Comparison of ENCODE assay signal across 8 cellular contexts in the genomic region with DNA sequence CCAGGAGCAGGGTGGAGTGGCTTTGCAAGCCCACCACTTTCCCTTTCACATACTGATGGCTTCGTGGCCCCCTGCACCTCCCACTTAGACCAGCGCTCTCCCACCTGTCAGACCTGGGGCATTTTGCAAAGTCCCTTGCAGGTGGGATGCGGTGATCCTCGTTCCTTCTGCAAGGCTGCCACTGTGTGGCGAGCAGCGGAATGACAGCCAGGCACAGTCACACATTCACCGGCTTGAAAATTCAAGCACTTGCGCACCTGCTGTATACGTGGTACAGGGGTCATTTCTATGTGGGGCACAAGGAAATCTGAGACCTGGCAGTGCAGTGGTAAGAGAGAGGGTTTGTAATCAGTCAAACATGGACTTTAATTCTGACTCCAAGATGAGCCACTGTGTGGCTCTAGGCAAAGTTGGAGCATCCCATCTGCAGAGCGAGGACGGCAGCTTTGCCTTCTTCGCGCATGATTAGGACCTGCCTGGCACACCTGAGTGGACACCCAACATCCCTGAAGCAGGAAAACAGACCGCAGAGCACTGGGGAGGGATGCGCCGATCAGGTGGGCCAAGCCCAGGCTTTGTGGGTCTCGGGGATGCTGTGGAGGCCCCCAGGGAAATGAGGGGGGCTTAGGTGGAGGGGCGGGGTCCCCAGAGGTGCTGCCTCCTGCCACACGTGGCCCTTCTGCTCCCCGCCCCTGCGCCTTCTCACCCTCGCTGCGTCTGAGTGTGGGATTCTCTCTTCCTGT. TPM values are rescaled to one million over a fixed set of nuclear protein-coding genes. Genes with fewer than 3 reads are reported as not detected.
A peak's percentile ranks its signal among the peaks of the same experiment; 100 is the strongest.
DNase-seq lines count a peak whose midpoint lies in the region; ATAC-seq, FAIRE-seq and TF ChIP-seq lines count a peak whose summit lies in the region.

No MANE protein-coding gene starts in this region.

- BruUV-seq in GM12878 (replicated peaks; lab: Mats Ljungman, UMichigan): no TSS peak

- no peaks in the 10 kb centered on the region for H3K36me3 ChIP-seq in SU-DHL-6 (ENCODE audit: low read length)
- no peaks in the 10 kb centered on the region for H3K36me3 ChIP-seq in GM12878 (ENCODE audit: control insufficient read depth in 2 of 2, insufficient read depth in 2 of 2, low read length in 1 of 2)

- H4K20me1 ChIP-seq in SU-DHL-6 (ENCODE audit: low read depth, low read length) (no peaks in the 10 kb centered on the region), GM12878 (ENCODE audit: control insufficient read depth, insufficient read depth) (no peaks in the 10 kb centered on the region)

- peak; percentile 80 for TF ChIP-seq CTCF in SU-DHL-6 (IDR thresholded peaks at IDR 0.05; ENCODE audit: insufficient read depth, low read length, poor library complexity, severe bottlenecking)
- TF ChIP-seq CTCF in GM12878 (IDR thresholded peaks at IDR 0.05 in 2 of 3, conservative IDR thresholded peaks at IDR 0.05 in 1 of 3; ENCODE audit: control insufficient read depth in 2 of 3, extremely low read depth in 1 of 3, insufficient read depth in 1 of 3, low read depth in 3 of 3, low read length in 3 of 3): peak; percentile 94 to 98 (median 97)

- WGBS in GM12878 (ENCODE audit: insufficient coverage, insufficient replicate concordance, low lambda C conversion rate, missing lambda C conversion rate): 14% methylated on average over 18 of the region's 23 CpGs

- SMC1A ChIA-PET in GM12878 (lab: Charles Lee; ENCODE audit: uncharacterized antibody, unreplicated experiment): interaction anchor here (1.0 kb wide), 1 partner anchor 22 kb away, joined by 3 read pairs; no protein-coding TSS in a partner anchor

- H3K9ac ChIP-seq in SU-DHL-6 (ENCODE audit: low read length) (no peak overlapping the region), GM12878 (ENCODE audit: control insufficient read depth, insufficient read depth, low read length) (no peak overlapping the region)

- TF ChIP-seq POLR2A in GM12878 (IDR thresholded peaks at IDR 0.05; ENCODE audit: low read depth, low read length): no peak

- H3K27ac ChIP-seq in SU-DHL-6 (ENCODE audit: low read depth, low read length) (no peak overlapping the region), GM12878 (ENCODE audit: control insufficient read depth, insufficient read depth) (no peak overlapping the region)

- ATAC-seq in GM12878 (peak; percentile 97), GM18861 (IDR thresholded peaks at IDR 0.05; ENCODE audit: unreplicated experiment) (no peak)

- no peak for TF ChIP-seq EP300 in GM12878 (IDR thresholded peaks at IDR 0.05; ENCODE audit: borderline replicate concordance in 1 of 2, control insufficient read depth in 1 of 2, low read depth in 2 of 2, low read length in 2 of 2)

- DNase-seq in Kasumi-1 (lab: John Stamatoyannopoulos, UW) (peak; percentile 8 to 27), GM12878 (ENCODE audit: low read depth, low spot score) (no peak), islet precursor cell (peak; percentile 83), 8988T (no peak)
- peak; percentile 42 to 66 for DNase-seq in stimulated activated CD4-positive, alpha-beta T cell treated with anti-CD3 and anti-CD28 coated beads, Interleukin-2, amount 100 ng/mL, for 24 hours

- no peak overlapping the region for H3K4me3 ChIP-seq in SU-DHL-6 (ENCODE audit: insufficient read depth, low read length, poor library complexity, severe bottlenecking)
- no peak overlapping the region for H3K4me3 ChIP-seq in GM12878

- no peaks in the 10 kb centered on the region for H3K9me2 ChIP-seq in SU-DHL-6 (replicated peaks; ENCODE audit: insufficient read depth, low read length)

- H3K27me3 ChIP-seq in SU-DHL-6 (ENCODE audit: low read length): no peaks in the 10 kb centered on the region
- H3K27me3 ChIP-seq in GM12878 (replicated peaks in 1 of 2; ENCODE audit: control insufficient read depth in 2 of 2, insufficient read depth in 2 of 2, low read length in 1 of 2): peaks cover 2% of the 10 kb centered on the region in 2 experiments; a peak in 2 of 4 replicates

- no peaks in the 10 kb centered on the region for H3K79me2 ChIP-seq in SU-DHL-6 (ENCODE audit: insufficient read depth, low read length)
- H3K79me2 ChIP-seq in GM12878 (ENCODE audit: control insufficient read depth, insufficient read depth, low read length): no peaks in the 10 kb centered on the region

- in situ Hi-C loops in GM12878 (cut with MboI): no loop called here

- H3K9me3 ChIP-seq in SU-DHL-6 (ENCODE audit: insufficient read depth, low read length): no peaks in the 10 kb centered on the region
- H3K9me3 ChIP-seq in GM12878 (replicated peaks; ENCODE audit: control insufficient read depth, insufficient read depth, low read length): no peaks in the 10 kb centered on the region; the same call in 2 of the 3 replicates

- RAD21 ChIA-PET in GM12878 (lab: Charles Lee; ENCODE audit: unreplicated experiment): interaction anchor here (0.6 to 1.3 kb wide), 2 partner anchors 54 to 541 kb away, joined by 3 read pairs; no protein-coding TSS in a partner anchor

- H3K4me2 ChIP-seq in SU-DHL-6 (ENCODE audit: low read depth, low read length, poor library complexity, severe bottlenecking): no peak overlapping the region
- H3K4me2 ChIP-seq in GM12878 (ENCODE audit: control insufficient read depth, insufficient read depth): no peak overlapping the region

- FAIRE-seq in G401.6 (lab: Jason Lieb, UNC): peak; percentile 65
- FAIRE-seq in GM12878 (lab: Jason Lieb, UNC): peak; percentile 52

- no peaks in the 10 kb centered on the region; the same call in 1 of the 2 replicates for H3K4me1 ChIP-seq in GM12878 (ENCODE audit: control insufficient read depth, insufficient read depth, low read length)

- CTCF ChIA-PET in GM12878 (lab: Yijun Ruan, JAX): interaction anchor here (1.0 to 1.6 kb wide), 2 partner anchors 37 to 62 kb away, joined by 3 to 5 read pairs; no protein-coding TSS in a partner anchor

- intact Hi-C loops in GM12878 (cut with micrococcal nuclease; ENCODE audit: unreplicated experiment): loop anchor here (2.0 to 10.0 kb wide), 3 partner anchors 176 to 494 kb away; no protein-coding TSS in a partner anchor

- H2AFZ ChIP-seq in SU-DHL-6 (ENCODE audit: low read depth, low read length, severe bottlenecking) (no peak overlapping the region), GM12878 (ENCODE audit: control insufficient read depth, low read depth, low read length) (no peak overlapping the region)

- no peaks in the 10 kb centered on the region for H3F3A ChIP-seq in SU-DHL-6 (ENCODE audit: insufficient read depth)

- POLR2A ChIA-PET in GM12878 (lab: Charles Lee): no interaction called here

- TF ChIP-seq RAD21 in GM12878 (IDR thresholded peaks at IDR 0.05; ENCODE audit: insufficient read depth, low read depth, low read length): peak; percentile 83

TF ChIP-seq in GM12878, 131 proteins besides CTCF, POLR2A, EP300 and RAD21 (continues in another document):
- no peak for TF ChIP-seq KLF5 (IDR thresholded peaks at IDR 0.05; ENCODE audit: partially characterized antibody)
- TF ChIP-seq SP1 (IDR thresholded peaks at IDR 0.05; ENCODE audit: low read depth, low read length): no peak
- TF ChIP-seq, protein P1, sequence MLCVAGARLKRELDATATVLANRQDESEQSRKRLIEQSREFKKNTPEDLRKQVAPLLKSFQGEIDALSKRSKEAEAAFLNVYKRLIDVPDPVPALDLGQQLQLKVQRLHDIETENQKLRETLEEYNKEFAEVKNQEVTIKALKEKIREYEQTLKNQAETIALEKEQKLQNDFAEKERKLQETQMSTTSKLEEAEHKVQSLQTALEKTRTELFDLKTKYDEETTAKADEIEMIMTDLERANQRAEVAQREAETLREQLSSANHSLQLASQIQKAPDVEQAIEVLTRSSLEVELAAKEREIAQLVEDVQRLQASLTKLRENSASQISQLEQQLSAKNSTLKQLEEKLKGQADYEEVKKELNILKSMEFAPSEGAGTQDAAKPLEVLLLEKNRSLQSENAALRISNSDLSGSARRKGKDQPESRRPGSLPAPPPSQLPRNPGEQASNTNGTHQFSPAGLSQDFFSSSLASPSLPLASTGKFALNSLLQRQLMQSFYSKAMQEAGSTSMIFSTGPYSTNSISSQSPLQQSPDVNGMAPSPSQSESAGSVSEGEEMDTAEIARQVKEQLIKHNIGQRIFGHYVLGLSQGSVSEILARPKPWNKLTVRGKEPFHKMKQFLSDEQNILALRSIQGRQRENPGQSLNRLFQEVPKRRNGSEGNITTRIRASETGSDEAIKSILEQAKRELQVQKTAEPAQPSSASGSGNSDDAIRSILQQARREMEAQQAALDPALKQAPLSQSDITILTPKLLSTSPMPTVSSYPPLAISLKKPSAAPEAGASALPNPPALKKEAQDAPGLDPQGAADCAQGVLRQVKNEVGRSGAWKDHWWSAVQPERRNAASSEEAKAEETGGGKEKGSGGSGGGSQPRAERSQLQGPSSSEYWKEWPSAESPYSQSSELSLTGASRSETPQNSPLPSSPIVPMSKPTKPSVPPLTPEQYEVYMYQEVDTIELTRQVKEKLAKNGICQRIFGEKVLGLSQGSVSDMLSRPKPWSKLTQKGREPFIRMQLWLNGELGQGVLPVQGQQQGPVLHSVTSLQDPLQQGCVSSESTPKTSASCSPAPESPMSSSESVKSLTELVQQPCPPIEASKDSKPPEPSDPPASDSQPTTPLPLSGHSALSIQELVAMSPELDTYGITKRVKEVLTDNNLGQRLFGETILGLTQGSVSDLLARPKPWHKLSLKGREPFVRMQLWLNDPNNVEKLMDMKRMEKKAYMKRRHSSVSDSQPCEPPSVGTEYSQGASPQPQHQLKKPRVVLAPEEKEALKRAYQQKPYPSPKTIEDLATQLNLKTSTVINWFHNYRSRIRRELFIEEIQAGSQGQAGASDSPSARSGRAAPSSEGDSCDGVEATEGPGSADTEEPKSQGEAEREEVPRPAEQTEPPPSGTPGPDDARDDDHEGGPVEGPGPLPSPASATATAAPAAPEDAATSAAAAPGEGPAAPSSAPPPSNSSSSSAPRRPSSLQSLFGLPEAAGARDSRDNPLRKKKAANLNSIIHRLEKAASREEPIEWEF (IDR thresholded peaks at IDR 0.05; ENCODE audit: insufficient replicate concordance, low read depth, low read length): no peak

RNA-seq across cellular contexts. Expression of a gene that starts 53.0 kb away (rescaled TPM):
- total RNA-seq in GM12878 (2013; cell fraction: nucleolus; rRNA removed): 5.5 and 5.8 TPM in 2 replicates
- 3.0 and 3.2 TPM in 2 replicates for total RNA-seq in GM12878 (2014; rRNA removed)
- 1.7 and 2.0 TPM in 2 replicates for total RNA-seq in GM12878 (2014; rRNA removed; fragmentation: Illumina TruSeq; extraction: Trizol)
- total RNA-seq in GM12878 (2021): 4.2 TPM in 2 replicates
- polyA plus RNA-seq in GM12878 (2011; ENCODE audit: low read depth): 1.9 TPM
- 2.1 and 3.2 TPM in 2 replicates for polyA plus RNA-seq in GM12878 (2011; rRNA removed)
- polyA plus RNA-seq in GM12878 (2011; cell fraction: cytosol; rRNA removed): 3.2 TPM in 2 replicates
- polyA plus RNA-seq in GM12878 (2011; cell fraction: nucleus; rRNA removed): 2.3 and 2.7 TPM in 2 replicates
- 2.9 and 4.9 TPM in 2 replicates for polyA plus RNA-seq in GM12878 (2012)
- 1.7 and 3.2 TPM in 2 replicates for polyA plus RNA-seq in GM12878 (2014; fragmentation: Illumina TruSeq; extraction: Trizol)
- polyA plus RNA-seq in GM12878 (2014; fragmentation: Nextera tagmentation; extraction: Ambion mirVana): under 1 TPM; 0.55 to 0.93 TPM
- polyA plus RNA-seq in GM12878 (2014; rRNA removed): 3.9 and 4.8 TPM in 2 replicates
- 1 to 10 TPM; 2.2 to 3.6 TPM for polyA plus RNA-seq in GM12878 (2016; fragmentation: Nextera tagmentation; extraction: Ambion mirVana)
- 1.5 and 2.5 TPM in 2 replicates for polyA minus RNA-seq in GM12878 (2011; rRNA and poly(A)+ RNA removed)
- 0.67 and 0.94 TPM in 2 replicates for polyA minus RNA-seq in GM12878 (2011; cell fraction: cytosol; rRNA and poly(A)+ RNA removed)
- 0.67 and 1.1 TPM in 2 replicates for polyA minus RNA-seq in GM12878 (2011; cell fraction: nucleus; rRNA and poly(A)+ RNA removed)

Comparison
In these comparisons a context has a peak if more than half of its experiments do, and no peak if none do; other contexts are left out.
1. DNase-seq: peak in Kasumi-1 (2 of 2), islet precursor cell (single experiment) and stimulated activated CD4-positive, alpha-beta T cell treated with anti-CD3 and anti-CD28 coated beads, Interleukin-2, amount 100 ng/mL, for 24 hours (2 of 2); none in GM12878 (single experiment) and 8988T (single experiment).